9 cellular contexts compared by ENCODE assay signal in genomic region chr19:510606-511100, GRCh38. TPM values are rescaled to one million over a fixed set of nuclear protein-coding genes. Genes with fewer than 3 reads are reported as not detected.
DNase-seq lines count a peak whose midpoint lies in the region; FAIRE-seq and TF ChIP-seq lines count a peak whose summit lies in the region.
"Had no signal": no experiment of that assay in that cellular context is flagged by ENCODE, and none has a peak within 500 bp of the region (broad histone marks: within the 10 kb centered on the region; RNA-seq: fewer than 3 reads in every experiment).

No MANE protein-coding gene starts in this region.

- peak; percentile 64 to 79 for DNase-seq in NCI-H187 (lab: John Stamatoyannopoulos, UW)
- DNase-seq in NCI-H187 treated with DMSO at 0.1 percent for 48 hours (lab: John Stamatoyannopoulos, UW): no peak
- peak; percentile 96 for DNase-seq in MM.1S
- DNase-seq in SJSA1 (ENCODE audit: low read depth in 1 of 2, low spot score in 2 of 2): peak; percentile 64 to 86
- DNase-seq in activated naive CD4-positive, alpha-beta T cell (lab: John Stamatoyannopoulos, UW): peak; percentile 82 to 93 (median 89)
- peak; percentile 68 to 78 for DNase-seq in frontal cortex (ENCODE audit: low spot score in 2 of 2)
- peak; percentile 50 for DNase-seq in non-pigmented ciliary epithelial cell (ENCODE audit: low read depth)
- DNase-seq in superior temporal gyrus (ENCODE audit: extremely low spot score): peak; percentile 68

- peak overlapping the region; percentile 68 for H3K9ac ChIP-seq in MM.1S (ENCODE audit: low read length)

- no peaks in the 10 kb centered on the region for H4K20me1 ChIP-seq in MM.1S (ENCODE audit: insufficient read depth, low read length)

- peak overlapping the region; percentile 47 for H3K4me3 ChIP-seq in MM.1S (ENCODE audit: low read length)
- H3K4me3 ChIP-seq in SJSA1: no peak overlapping the region

- H3K36me3 ChIP-seq in MM.1S (replicated peaks; ENCODE audit: insufficient read depth, low read length) (no peaks in the 10 kb centered on the region), SJSA1 (peaks cover 29% of the 10 kb centered on the region)

- FAIRE-seq in frontal cortex (lab: Jason Lieb, UNC): no peak
- FAIRE-seq: A204.1 had no signal

- H3F3A ChIP-seq in MM.1S (ENCODE audit: insufficient read depth, low read length): peaks cover 15% of the 10 kb centered on the region

- H3K4me2 ChIP-seq in MM.1S (ENCODE audit: low read depth, low read length): peak overlapping the region; percentile 87

- H3K27ac ChIP-seq in MM.1S (ENCODE audit: low read length) (peak overlapping the region; percentile 88), SJSA1 (no peak overlapping the region)

- peak overlapping the region; percentile 48 for H2AFZ ChIP-seq in MM.1S (ENCODE audit: low read length)

- peaks cover 14% of the 10 kb centered on the region for H3K79me2 ChIP-seq in MM.1S (ENCODE audit: low read length)

- peak; percentile 100 for TF ChIP-seq CTCF in MM.1S (IDR thresholded peaks at IDR 0.05; ENCODE audit: low read length)

- H3K27me3 ChIP-seq in MM.1S (replicated peaks; ENCODE audit: insufficient read depth, low read length) (no peaks in the 10 kb centered on the region), SJSA1 (replicated peaks) (no peaks in the 10 kb centered on the region)

- no peaks in the 10 kb centered on the region for H3K9me3 ChIP-seq in MM.1S (replicated peaks; ENCODE audit: insufficient read depth, low read length)
- no peaks in the 10 kb centered on the region for H3K9me3 ChIP-seq in SJSA1 (replicated peaks)

- peaks cover 14% of the 10 kb centered on the region; the same call in 1 of the 2 replicates for H3K4me1 ChIP-seq in MM.1S (ENCODE audit: low read length)
- H3K4me1 ChIP-seq in SJSA1 (replicated peaks): peaks cover 16% of the 10 kb centered on the region

- H3K9me2 ChIP-seq in MM.1S (replicated peaks; ENCODE audit: insufficient read depth, low read length): no peaks in the 10 kb centered on the region

RNA-seq across cellular contexts. Expression of gene TPGS1, which starts 3.4 kb away (rescaled TPM):
- total RNA-seq in SJSA1 (2014; rRNA removed; shearing (Covaris generic)): 68.7 and 73.3 TPM in 2 replicates
- total RNA-seq in frontal cortex: 26.1 TPM

RNA-seq across cellular contexts. Expression of gene MADCAM1, which starts 14.4 kb away (rescaled TPM):
- total RNA-seq in SJSA1 (2014; rRNA removed; shearing (Covaris generic)): not detected in 2 replicates
- total RNA-seq in frontal cortex: 1.2 TPM

RNA-seq across cellular contexts. Expression of gene CDC34, which starts 20.9 kb away (rescaled TPM):
- 62.1 and 97.9 TPM in 2 replicates for total RNA-seq in SJSA1 (2014; rRNA removed; shearing (Covaris generic))
- 55.4 TPM for total RNA-seq in frontal cortex

RNA-seq across cellular contexts. Expression of gene GZMM, which starts 33.2 kb away (rescaled TPM):
- total RNA-seq in SJSA1 (2014; rRNA removed; shearing (Covaris generic)): not detected in 2 replicates
- total RNA-seq in frontal cortex: 0.41 TPM

RNA-seq across cellular contexts. Expression of gene SHC2, which starts 49.8 kb away (rescaled TPM):
- not detected in 2 replicates for total RNA-seq in SJSA1 (2014; rRNA removed; shearing (Covaris generic))
- total RNA-seq in frontal cortex: 9.8 TPM
